19 cellular contexts compared by ENCODE assay signal in the genomic region with DNA sequence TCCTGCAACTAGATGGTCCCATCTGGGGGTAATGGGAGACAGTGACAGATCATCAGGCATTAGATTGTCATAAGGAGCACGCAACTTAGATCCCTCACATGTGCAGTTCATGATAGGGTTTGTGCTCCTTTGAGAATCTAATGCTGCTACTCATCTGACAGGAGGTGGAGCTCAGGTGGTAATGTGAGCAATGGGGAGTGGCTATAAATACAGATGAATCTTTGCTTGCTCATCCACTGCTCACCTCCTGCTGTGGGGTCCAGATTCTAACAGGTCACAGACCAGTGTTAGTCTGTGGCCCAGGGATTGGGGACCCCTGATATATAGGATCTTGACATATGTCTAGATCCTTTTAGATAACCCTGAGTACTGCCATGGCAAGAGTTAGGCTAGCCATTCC. TPM values are rescaled to one million over a fixed set of nuclear protein-coding genes. Genes with fewer than 3 reads are reported as not detected.
DNase-seq lines count a peak whose midpoint lies in the region; ATAC-seq, FAIRE-seq and TF ChIP-seq lines count a peak whose summit lies in the region.
"Had no signal": no experiment of that assay in that cellular context is flagged by ENCODE, and none has a peak within 500 bp of the region (broad histone marks: within the 10 kb centered on the region; RNA-seq: fewer than 3 reads in every experiment).

No MANE protein-coding gene starts in this region.

- H3K4me3 ChIP-seq in Karpas-422 (ENCODE audit: low read length): no peak overlapping the region
- H3K4me3 ChIP-seq in bronchial epithelial cell (ENCODE audit: low read depth, low read length): no peak overlapping the region
- no peak overlapping the region for H3K4me3 ChIP-seq in A673 (ENCODE audit: low read depth, low read length, poor library complexity, severe bottlenecking)
- H3K4me3 ChIP-seq: BLaER1 treated with 17β-estradiol and CSF1 and Interleukin-3, amounts not matched to agents 10 nM and 100 nM; GM12878; GM23248; HAP-1 had no signal

- peaks cover 5% of the 10 kb centered on the region for H3K4me1 ChIP-seq in Karpas-422 (ENCODE audit: low read length)
- H3K4me1 ChIP-seq in A673 (ENCODE audit: insufficient read depth, low read length, poor library complexity, severe bottlenecking): no peaks in the 10 kb centered on the region
- H3K4me1 ChIP-seq: HAP-1 had no signal

- H3K27me3 ChIP-seq in Karpas-422 (ENCODE audit: low read length) (no peaks in the 10 kb centered on the region; the same call in 1 of the 2 replicates), bronchial epithelial cell (ENCODE audit: control insufficient read depth, insufficient read depth, low read length) (no peaks in the 10 kb centered on the region), A673 (replicated peaks; ENCODE audit: insufficient read depth, low read depth, low read length, poor library complexity) (no peaks in the 10 kb centered on the region)

- CTCF ChIA-PET in A673 (lab: Charles Lee): no interaction called here

- H2AFZ ChIP-seq in Karpas-422 (ENCODE audit: low read length): no peak overlapping the region
- H2AFZ ChIP-seq: GM23248 had no signal

- H3K9me2 ChIP-seq in Karpas-422 (replicated peaks; ENCODE audit: insufficient read depth, low read length): no peaks in the 10 kb centered on the region

- intact Hi-C loops in A673 (cut with micrococcal nuclease; ENCODE audit: unreplicated experiment): no loop called here

- TF ChIP-seq CTCF in bronchial epithelial cell (IDR thresholded peaks at IDR 0.05; ENCODE audit: insufficient read depth, low read length, severe bottlenecking) (no peak), A673 (conservative IDR thresholded peaks at IDR 0.05; ENCODE audit: low read depth, low read length) (no peak)

- no peaks in the 10 kb centered on the region for H3K36me3 ChIP-seq in Karpas-422 (ENCODE audit: insufficient read depth, low read length)
- H3K36me3 ChIP-seq in bronchial epithelial cell (ENCODE audit: control insufficient read depth, insufficient read depth, low read length): no peaks in the 10 kb centered on the region
- no peaks in the 10 kb centered on the region for H3K36me3 ChIP-seq in A673 (ENCODE audit: insufficient read depth, low read length, poor library complexity, severe bottlenecking)
- H3K36me3 ChIP-seq: BLaER1 treated with 17β-estradiol and CSF1 and Interleukin-3, amounts not matched to agents 10 nM and 100 nM; HAP-1 had no signal

- ATAC-seq in GM19351 (IDR thresholded peaks at IDR 0.05; ENCODE audit: unreplicated experiment): no peak
- ATAC-seq: CD8-positive, alpha-beta T cell; GM12878 had no signal

- H3K27ac ChIP-seq in Karpas-422 (ENCODE audit: low read length) (no peak overlapping the region), A673 (ENCODE audit: low read depth, low read length, poor library complexity, severe bottlenecking) (no peak overlapping the region)
- H3K27ac ChIP-seq: 22Rv1; BLaER1 treated with 17β-estradiol and CSF1 and Interleukin-3, amounts not matched to agents 10 nM and 100 nM; GM23248; HL-60 had no signal

- H3K4me2 ChIP-seq in Karpas-422 (ENCODE audit: low read depth, low read length, poor library complexity, severe bottlenecking): no peak overlapping the region
- H3K4me2 ChIP-seq: BLaER1 treated with 17β-estradiol and CSF1 and Interleukin-3, amounts not matched to agents 10 nM and 100 nM had no signal

- H3K9ac ChIP-seq in Karpas-422 (ENCODE audit: low read length): no peak overlapping the region
- H3K9ac ChIP-seq: BLaER1 treated with 17β-estradiol and CSF1 and Interleukin-3, amounts not matched to agents 10 nM and 100 nM; GM23248 had no signal

- H3K9me3 ChIP-seq in Karpas-422 (ENCODE audit: low read length) (no peaks in the 10 kb centered on the region), A673 (ENCODE audit: low read depth, low read length, poor library complexity, severe bottlenecking) (no peaks in the 10 kb centered on the region)

- no peaks in the 10 kb centered on the region for H3K79me2 ChIP-seq in Karpas-422 (ENCODE audit: low read length)

- no TSS peak for BruUV-seq in A673 (replicated peaks; lab: Mats Ljungman, UMichigan)

- no peaks in the 10 kb centered on the region for H4K20me1 ChIP-seq in Karpas-422 (ENCODE audit: insufficient read depth, low read depth, low read length)
- H4K20me1 ChIP-seq: BLaER1 treated with 17β-estradiol and CSF1 and Interleukin-3, amounts not matched to agents 10 nM and 100 nM had no signal

- FAIRE-seq in bronchial epithelial cell (lab: Jason Lieb, UNC): no peak
- FAIRE-seq: GM12878 had no signal

- DNase-seq in activated effector memory CD4-positive, alpha-beta T cell treated with anti-CD3 and anti-CD28 coated beads, Interleukin-2, amount 50 U/mL, for 16 hours: peak; percentile 36
- DNase-seq in activated effector memory CD4-positive, alpha-beta T cell treated with Interleukin-2 at 50 U/mL for 16 hours: no peak
- DNase-seq in Karpas-422 (peak; percentile 54), bronchial epithelial cell (ENCODE audit: low read depth) (peak; percentile 41), epidermal melanocyte (ENCODE audit: insufficient read length, low spot score) (no peak), A673 (ENCODE audit: low spot score) (no peak)
- DNase-seq: CD8-positive, alpha-beta T cell; DMS 273 treated with DMSO at 0.1 percent for 48 hours; DMS53; DND-41; EL; GM23248; HFFc6 had no signal

- POLR2A ChIA-PET in A673 (lab: Charles Lee; ENCODE audit: low non-redundant PET): no interaction called here

RNA-seq across cellular contexts. Expression of a gene that starts 52.7 kb away (rescaled TPM):
- 3.6 and 10.5 TPM in 2 replicates for total RNA-seq in Karpas-422 (2014; rRNA removed; shearing (Covaris generic); ENCODE audit: low replicate concordance)
- total RNA-seq in bronchial epithelial cell (under 0.01 TPM in 1 of 2 replicates, not detected in the other), A673 (2021) (0.42 and 0.73 TPM in 2 replicates)
- total RNA-seq: CD8-positive, alpha-beta T cell; GM23248 had no signal

Comparison
In these comparisons a context has a peak if more than half of its experiments do, and no peak if none do; other contexts are left out.
1. DNase-seq: peak in activated effector memory CD4-positive, alpha-beta T cell treated with anti-CD3 and anti-CD28 coated beads, Interleukin-2, amount 50 U/mL, for 16 hours (single experiment), Karpas-422 (single experiment) and bronchial epithelial cell (single experiment); none in activated effector memory CD4-positive, alpha-beta T cell treated with Interleukin-2 at 50 U/mL for 16 hours (single experiment), epidermal melanocyte (single experiment) and A673 (single experiment).